16 cellular contexts compared by ENCODE assay signal in genomic region chr5:32859211-32859641, GRCh38.
"Had no signal": no experiment of that assay in that cellular context is flagged by ENCODE, and none has a peak within 500 bp of the region (broad histone marks: within the 10 kb centered on the region; RNA-seq: fewer than 3 reads in every experiment).

No MANE protein-coding gene starts in this region.

- H3K36me3 ChIP-seq: colonic mucosa, heart left ventricle, suprapubic skin, upper lobe of left lung had no signal

- H3K27ac ChIP-seq: colonic mucosa, heart left ventricle, suprapubic skin, upper lobe of left lung had no signal

- H3K4me1 ChIP-seq: colonic mucosa, heart left ventricle, suprapubic skin, upper lobe of left lung had no signal

- ATAC-seq: activated naive CD4-positive, alpha-beta T cell treated with anti-CD3 and anti-CD28 coated beads, Interleukin-2, amount 50 U/mL, for 72 hours; heart left ventricle; left lobe of liver; sciatic nerve; stimulated activated naive CD8-positive, alpha-beta T cell treated with anti-CD3 and anti-CD28 coated beads, Interleukin-15, Interleukin-2, amounts not matched to agents 100 U/mL and 50 U/mL, for 24 hours; T-helper 17 cell had no signal

- H3K4me3 ChIP-seq: colonic mucosa, heart left ventricle, suprapubic skin, upper lobe of left lung had no signal

- H3K9me3 ChIP-seq: colonic mucosa had no signal

- DNase-seq: activated B cell treated with CpG ODN at 0.5 μM for 24 hours; activated CD4-positive, alpha-beta T cell treated with anti-CD3 and anti-CD28 coated beads, Interleukin-2, amount 50 U/mL, for 1 hour; activated effector memory CD4-positive, alpha-beta T cell treated with Interleukin-2 at 50 U/mL for 16 hours; activated T-cell treated with anti-CD3 and anti-CD28 coated beads, Interleukin-2, amount 50 U/mL, for 1 hour; aorta; colonic mucosa; foreskin melanocyte; heart left ventricle; islet precursor cell; stimulated activated naive CD8-positive, alpha-beta T cell treated with anti-CD3 and anti-CD28 coated beads, Interleukin-15, Interleukin-2, amounts not matched to agents 100 U/mL and 50 U/mL, for 24 hours; T-helper 17 cell; upper lobe of left lung had no signal

- H3K27me3 ChIP-seq: colonic mucosa, heart left ventricle, suprapubic skin, upper lobe of left lung had no signal
